Comparison of ENCODE assay signal across 8 cellular contexts in genomic region chr6:107490568-107491058, GRCh38. TPM values are rescaled to one million over a fixed set of nuclear protein-coding genes. Genes with fewer than 3 reads are reported as not detected.
A peak's percentile ranks its signal among the peaks of the same experiment; 100 is the strongest.
DNase-seq lines count a peak whose midpoint lies in the region; ATAC-seq lines count a peak whose summit lies in the region.

No MANE protein-coding gene starts in this region.

- no peak overlapping the region for H3K27ac ChIP-seq in ectodermal cell (ENCODE audit: insufficient read depth, low read depth, low read length, poor library complexity, severe bottlenecking)

- peaks cover 31% of the 10 kb centered on the region for H3K27me3 ChIP-seq in ectodermal cell (ENCODE audit: control insufficient read depth, insufficient read depth, low read length, poor library complexity, severe bottlenecking)

- H3K36me3 ChIP-seq in ES-I3 (ENCODE audit: insufficient read depth, low read length) (no peaks in the 10 kb centered on the region), ectodermal cell (ENCODE audit: control insufficient read depth, insufficient read depth, low read length) (no peaks in the 10 kb centered on the region)

- H3K9me3 Mint-ChIP-seq in naive B cell, result no peaks in the 10 kb centered on the region

- no peaks in the 10 kb centered on the region for H3K9me3 ChIP-seq in ES-I3 (ENCODE audit: control insufficient read depth, insufficient read depth, low read length)
- no peaks in the 10 kb centered on the region for H3K9me3 ChIP-seq in ectodermal cell (ENCODE audit: control insufficient read depth, low read length)

- 0% methylated on average over 28 of the region's 28 CpGs for WGBS in ectodermal cell, 2 experiments

- intact Hi-C loops in posterior vena cava (cut with DNase I), result no loop called here

- ATAC-seq in naive B cell (ENCODE audit: low read depth in 2 of 2) (peak; percentile 6 to 10), HG02763 (IDR thresholded peaks at IDR 0.05; ENCODE audit: unreplicated experiment) (no peak), GM18511 (IDR thresholded peaks at IDR 0.05; ENCODE audit: unreplicated experiment) (no peak)

- DNase-seq in NCI-H526 treated with DMSO at 0.1 percent for 48 hours (lab: John Stamatoyannopoulos, UW), result peak; percentile 56
- no peak for DNase-seq in naive B cell
- no peak for DNase-seq in SHP77 (lab: John Stamatoyannopoulos, UW)
- no peak for DNase-seq in posterior vena cava (ENCODE audit: low spot score)

- peak overlapping the region; percentile 77 for H3K9ac ChIP-seq in ES-I3 (ENCODE audit: low read depth, low read length)

- H3K4me3 Mint-ChIP-seq in naive B cell, result peak overlapping the region in 7 of 8 donors; percentile 89 to 96 (median 95)

- peaks cover 32 to 46% (median 42%) of the 10 kb centered on the region in 3 donors for H3K27me3 Mint-ChIP-seq in naive B cell

- H3K4me1 ChIP-seq in ES-I3 (ENCODE audit: insufficient read depth, low read length), result peaks cover 20% of the 10 kb centered on the region
- H3K4me1 ChIP-seq in ectodermal cell (ENCODE audit: control insufficient read depth, insufficient read depth, low read length), result peaks cover 30% of the 10 kb centered on the region

- peak overlapping the region; percentile 82 for H3K4me3 ChIP-seq in ectodermal cell (ENCODE audit: insufficient read depth, low read depth, low read length)

- H3K27ac Mint-ChIP-seq in naive B cell, result peak overlapping the region in 5 of 6 donors; percentile 37 to 66 (median 59)

- H3K36me3 Mint-ChIP-seq in naive B cell, result peaks cover 0 to 8% of the 10 kb centered on the region in 2 donors

- peaks cover 24 to 30% (median 28%) of the 10 kb centered on the region in 3 donors for H3K4me1 Mint-ChIP-seq in naive B cell

RNA-seq across cellular contexts. Expression of gene SOBP, which starts 0.7 kb away (rescaled TPM):
- 15.4 TPM for polyA plus RNA-seq in ectodermal cell (2013, experiment 1 of 4)
- polyA plus RNA-seq in ectodermal cell (2013, experiment 2 of 4), result 15.9 TPM
- 12.5 TPM for polyA plus RNA-seq in ectodermal cell (2013, experiment 3 of 4)
- 13.2 TPM for polyA plus RNA-seq in ectodermal cell (2013, experiment 4 of 4)
- polyA plus RNA-seq in naive B cell (ENCODE audit: low read depth in 6 of 6), result 1 to 10 TPM; 1.7 to 4.3 (median 2.3) TPM
- total RNA-seq in posterior vena cava, result 10 to 100 TPM; 18.7 to 20.0 TPM

RNA-seq across cellular contexts. Expression of gene PDSS2, which starts 31.2 kb away (rescaled TPM):
- 11.5 TPM for polyA plus RNA-seq in ectodermal cell (2013, experiment 1 of 4)
- 10.6 TPM for polyA plus RNA-seq in ectodermal cell (2013, experiment 2 of 4)
- polyA plus RNA-seq in ectodermal cell (2013, experiment 3 of 4), result 11.1 TPM
- 11.9 TPM for polyA plus RNA-seq in ectodermal cell (2013, experiment 4 of 4)
- 10 to 100 TPM; 11.5 to 19.7 (median 16.6) TPM for polyA plus RNA-seq in naive B cell (ENCODE audit: low read depth in 6 of 6)
- total RNA-seq in posterior vena cava, result 10 to 100 TPM; 10.1 to 11.6 TPM

Comparison
In these comparisons a context has a peak if more than half of its experiments do, and no peak if none do; other contexts are left out.
1. ATAC-seq: peak in naive B cell (2 of 2); none in HG02763 (single experiment) and GM18511 (single experiment).